Comparison of ENCODE assay signal across 8 cellular contexts in the genomic region with DNA sequence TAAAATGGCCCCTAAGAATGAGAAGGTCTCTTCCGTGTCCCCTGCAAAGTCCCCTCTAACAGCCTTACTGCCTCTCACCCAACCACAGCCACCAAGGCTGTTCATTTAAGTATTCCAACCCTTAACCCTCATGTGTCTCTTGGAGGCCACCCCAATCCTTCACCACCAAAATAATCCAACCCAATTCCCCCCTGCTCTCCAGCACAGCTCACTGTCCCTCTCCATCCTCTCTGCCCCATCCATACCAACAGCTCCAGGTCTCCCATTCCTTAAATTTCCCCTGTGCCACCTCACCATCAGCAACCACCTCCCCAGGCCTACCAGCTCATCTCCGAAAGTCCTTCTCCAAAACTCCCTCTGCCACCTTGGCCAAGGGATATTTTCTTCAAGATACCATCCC. TPM values are rescaled to one million over a fixed set of nuclear protein-coding genes. Genes with fewer than 3 reads are reported as not detected.
DNase-seq lines count a peak whose midpoint lies in the region; ATAC-seq and TF ChIP-seq lines count a peak whose summit lies in the region.

No MANE protein-coding gene starts in this region.

- intact Hi-C loops in activated B cell treated with CpG ODN at 0.5 μM for 24 hours (cut with micrococcal nuclease): loop anchor here (5.0 kb wide), 1 partner anchor 801 kb away; the partner anchor contains the start of gene PGM2L1

- peak overlapping the region; percentile 94 for H3K27ac Mint-ChIP-seq in activated T-cell treated with anti-CD3 and anti-CD28 coated beads, Interleukin-2, amount 50 U/mL, for 72 hours
- peak overlapping the region; percentile 1 for H3K27ac Mint-ChIP-seq in activated B cell treated with CpG ODN at 0.5 μM for 24 hours

- POLR2A ChIA-PET in activated B cell treated with CpG ODN at 0.5 μM for 24 hours (lab: Charles Lee): interaction anchor here (0.6 kb wide), 1 partner anchor 139 kb away, joined by 3 read pairs; no protein-coding TSS in a partner anchor

- peak overlapping the region; percentile 54 to 89 for H3K4me3 ChIP-seq in foreskin fibroblast (ENCODE audit: low read depth in 1 of 2, low read length in 2 of 2)

- peaks cover 55% of the 10 kb centered on the region for H3K4me1 Mint-ChIP-seq in activated T-cell treated with anti-CD3 and anti-CD28 coated beads, Interleukin-2, amount 50 U/mL, for 72 hours (ENCODE audit: low read depth)
- H3K4me1 Mint-ChIP-seq in activated B cell treated with CpG ODN at 0.5 μM for 24 hours: peaks cover 35% of the 10 kb centered on the region

- no peaks in the 10 kb centered on the region for H3K9me3 Mint-ChIP-seq in activated T-cell treated with anti-CD3 and anti-CD28 coated beads, Interleukin-2, amount 50 U/mL, for 72 hours
- H3K9me3 Mint-ChIP-seq in activated B cell treated with CpG ODN at 0.5 μM for 24 hours: no peaks in the 10 kb centered on the region

- peak overlapping the region; percentile 95 for H3K27ac ChIP-seq in substantia nigra (ENCODE audit: low read depth, low read length, poor library complexity, severe bottlenecking)

- peak overlapping the region; percentile 89 to 96 for H3K4me3 Mint-ChIP-seq in activated T-cell treated with anti-CD3 and anti-CD28 coated beads, Interleukin-2, amount 50 U/mL, for 72 hours
- peak overlapping the region; percentile 92 for H3K4me3 Mint-ChIP-seq in activated B cell treated with CpG ODN at 0.5 μM for 24 hours

- DNase-seq in activated T-cell treated with anti-CD3 and anti-CD28 coated beads, Interleukin-2, amount 50 U/mL, for 72 hours: no peak
- DNase-seq in activated T-cell treated with anti-CD3 and anti-CD28 coated beads, Interleukin-2, amount 50 U/mL, for 48 hours: no peak
- no peak for DNase-seq in activated B cell treated with CpG ODN at 0.5 μM for 24 hours
- no peak for DNase-seq in foreskin fibroblast
- peak in 2 of 49 donors; percentile 6 to 18 for DNase-seq in substantia nigra (lab: John Stamatoyannopoulos, UW)
- no peak for DNase-seq in HuH-7.5 (ENCODE audit: low spot score)

- TF ChIP-seq CTCF in activated B cell treated with CpG ODN at 0.5 μM for 24 hours (IDR thresholded peaks at IDR 0.05): no peak
- no peak for TF ChIP-seq CTCF in foreskin fibroblast (IDR thresholded peaks at IDR 0.05; ENCODE audit: low read depth, low read length)

- no peak for ATAC-seq in activated T-cell treated with anti-CD3 and anti-CD28 coated beads, Interleukin-2, amount 50 U/mL, for 72 hours (replicated peaks in 1 of 2)
- no peak for ATAC-seq in activated B cell treated with CpG ODN at 0.5 μM for 24 hours (ENCODE audit: low read depth)
- ATAC-seq in HG03097 (IDR thresholded peaks at IDR 0.05; ENCODE audit: low FRiP score, unreplicated experiment): no peak
- ATAC-seq in GM18907 (IDR thresholded peaks at IDR 0.05; ENCODE audit: unreplicated experiment): no peak

- CTCF ChIA-PET in activated B cell treated with CpG ODN at 0.5 μM for 24 hours (lab: Charles Lee): no interaction called here

- no peaks in the 10 kb centered on the region for H3K27me3 Mint-ChIP-seq in activated T-cell treated with anti-CD3 and anti-CD28 coated beads, Interleukin-2, amount 50 U/mL, for 72 hours (ENCODE audit: low read depth)
- no peaks in the 10 kb centered on the region for H3K27me3 Mint-ChIP-seq in activated B cell treated with CpG ODN at 0.5 μM for 24 hours

- H3K36me3 Mint-ChIP-seq in activated T-cell treated with anti-CD3 and anti-CD28 coated beads, Interleukin-2, amount 50 U/mL, for 72 hours (ENCODE audit: insufficient read depth in 2 of 2): peaks cover 6 to 10% of the 10 kb centered on the region in 2 donors
- H3K36me3 Mint-ChIP-seq in activated B cell treated with CpG ODN at 0.5 μM for 24 hours (ENCODE audit: low read depth): peaks cover 6% of the 10 kb centered on the region

RNA-seq across cellular contexts. Expression of gene FAM168A, which starts 1.4 kb away (rescaled TPM):
- 10 to 100 TPM; 21.5 to 23.5 TPM for total RNA-seq in activated T-cell treated with anti-CD3 and anti-CD28 coated beads, Interleukin-2, amount 50 U/mL, for 72 hours
- total RNA-seq in activated B cell treated with CpG ODN at 0.5 μM for 24 hours: 14.1 and 16.5 TPM in 2 replicates

RNA-seq across cellular contexts. Expression of gene PLEKHB1, which starts 49.8 kb away (rescaled TPM):
- 10 to 100 TPM in 1 of 2 donors, 1 to 10 TPM in 1; 8.5 to 11.3 TPM for total RNA-seq in activated T-cell treated with anti-CD3 and anti-CD28 coated beads, Interleukin-2, amount 50 U/mL, for 72 hours
- total RNA-seq in activated B cell treated with CpG ODN at 0.5 μM for 24 hours: 5.0 and 5.6 TPM in 2 replicates
